In genomic region chr2:128381001-128381938, GRCh38 we compare ENCODE assay signal across 12 cellular contexts.
DNase-seq lines count a peak whose midpoint lies in the region; ATAC-seq, FAIRE-seq and TF ChIP-seq lines count a peak whose summit lies in the region.
"Had no signal": no experiment of that assay in that cellular context is flagged by ENCODE, and none has a peak within 500 bp of the region (broad histone marks: within the 10 kb centered on the region; RNA-seq: fewer than 3 reads in every experiment).

No MANE protein-coding gene starts in this region.

- H3K18ac ChIP-seq in mesendoderm (ENCODE audit: low read length) = no peak overlapping the region

- H3K9me2 ChIP-seq in hepatocyte (replicated peaks; ENCODE audit: insufficient read depth) (no peaks in the 10 kb centered on the region), Karpas-422 (replicated peaks; ENCODE audit: insufficient read depth, low read length) (no peaks in the 10 kb centered on the region)

- H3K4me2 ChIP-seq in mesendoderm (ENCODE audit: low read length) = no peak overlapping the region
- no peak overlapping the region for H3K4me2 ChIP-seq in hepatocyte
- H3K4me2 ChIP-seq in Karpas-422 (ENCODE audit: low read depth, low read length, poor library complexity, severe bottlenecking) = no peak overlapping the region

- H2AK5ac ChIP-seq in mesendoderm (ENCODE audit: low read length) = peak overlapping the region; percentile 22

- H3K27me3 ChIP-seq in RWPE2 (ENCODE audit: insufficient read depth, poor library complexity, severe bottlenecking) (no peaks in the 10 kb centered on the region), mesendoderm (ENCODE audit: insufficient read depth, low read length, poor library complexity) (no peaks in the 10 kb centered on the region), hepatocyte (no peaks in the 10 kb centered on the region), Karpas-422 (ENCODE audit: low read length) (no peaks in the 10 kb centered on the region)

- no peaks in the 10 kb centered on the region for H3K79me1 ChIP-seq in mesendoderm (ENCODE audit: low read length)

- H2AFZ ChIP-seq in hepatocyte (no peak overlapping the region), Karpas-422 (ENCODE audit: low read length) (no peak overlapping the region)

- H2BK15ac ChIP-seq in mesendoderm (replicated peaks; ENCODE audit: low read depth) = no peak overlapping the region

- no peak for FAIRE-seq in D721Med (lab: Jason Lieb, UNC)

- DNase-seq in COR-L47 (lab: John Stamatoyannopoulos, UW) (peak; percentile 93), NCI-H1092 treated with DMSO at 0.1 percent for 48 hours (lab: John Stamatoyannopoulos, UW) (peak; percentile 58), RWPE2 (ENCODE audit: low spot score) (peak; percentile 29), mesendoderm (no peak), D721Med (ENCODE audit: insufficient read length, low spot score) (no peak), hepatocyte (ENCODE audit: low spot score) (no peak), Karpas-422 (no peak), caudate nucleus (lab: John Stamatoyannopoulos, UW) (no peak)
- DNase-seq: activated CD8-positive, alpha-beta T cell treated with anti-CD3 and anti-CD28 coated beads for 36 hours; amniotic stem cell; C1 segment of cervical spinal cord; NCI-H1105 treated with DMSO at 0.1 percent for 48 hours had no signal

- no peak overlapping the region for H2BK5ac ChIP-seq in mesendoderm (ENCODE audit: low read length)

- H3K56ac ChIP-seq in mesendoderm (ENCODE audit: low read length) = peak overlapping the region; percentile 10

- no peak overlapping the region for H2BK120ac ChIP-seq in mesendoderm (ENCODE audit: low read depth, low read length)

- H3K4ac ChIP-seq in mesendoderm (ENCODE audit: low read depth, low read length) = no peak overlapping the region

- 0 out of 3 replicates have a peak, but pooled peaks have one; percentile 8 for ATAC-seq in RWPE2 (ENCODE audit: low read depth)
- ATAC-seq: activated CD8-positive, alpha-beta T cell treated with anti-CD3 and anti-CD28 coated beads for 36 hours had no signal

- H3K27ac ChIP-seq in RWPE2 (ENCODE audit: poor library complexity, severe bottlenecking) (no peak overlapping the region), mesendoderm (ENCODE audit: low read depth, low read length) (no peak overlapping the region), hepatocyte (no peak overlapping the region), Karpas-422 (ENCODE audit: low read length) (no peak overlapping the region), caudate nucleus (ENCODE audit: low read depth, low read length) (no peak overlapping the region)

- no CpG with 5 or more reads among the region's 18 CpGs for whole genome bisulfite sequencing in mesendoderm (ENCODE audit: extremely low coverage, insufficient coverage, low lambda C conversion rate)
- WGBS in hepatocyte (ENCODE audit: low lambda C conversion rate, missing lambda C conversion rate) = 65% methylated on average over 18 of the region's 18 CpGs

- H3K9me3 ChIP-seq in RWPE2 (ENCODE audit: severe bottlenecking) (no peaks in the 10 kb centered on the region), hepatocyte (ENCODE audit: low read depth) (no peaks in the 10 kb centered on the region), Karpas-422 (ENCODE audit: low read length) (no peaks in the 10 kb centered on the region)

- no peaks in the 10 kb centered on the region for H4K20me1 ChIP-seq in hepatocyte (ENCODE audit: insufficient read depth, poor library complexity, severe bottlenecking)
- H4K20me1 ChIP-seq in Karpas-422 (ENCODE audit: insufficient read depth, low read depth, low read length) = no peaks in the 10 kb centered on the region

- H3K23ac ChIP-seq in mesendoderm (ENCODE audit: low read length) = no peak overlapping the region

- TF ChIP-seq CTCF in RWPE2 (IDR thresholded peaks at IDR 0.05; ENCODE audit: poor library complexity, severe bottlenecking) (no peak), D721Med (IDR thresholded peaks at IDR 0.05; ENCODE audit: insufficient read depth, missing control alignments) (no peak), hepatocyte (IDR thresholded peaks at IDR 0.05; ENCODE audit: poor library complexity) (no peak)

- H3K79me2 ChIP-seq in mesendoderm (ENCODE audit: control insufficient read depth, insufficient read depth, low read length) = no peaks in the 10 kb centered on the region
- H3K79me2 ChIP-seq in hepatocyte = no peaks in the 10 kb centered on the region
- H3K79me2 ChIP-seq in Karpas-422 (ENCODE audit: low read length) = no peaks in the 10 kb centered on the region

- H3K4me1 ChIP-seq in RWPE2 (ENCODE audit: insufficient read depth, poor library complexity, severe bottlenecking) (no peaks in the 10 kb centered on the region), mesendoderm (ENCODE audit: control insufficient read depth, low read depth, low read length) (peaks cover 9% of the 10 kb centered on the region), hepatocyte (ENCODE audit: insufficient read depth) (peaks cover 40% of the 10 kb centered on the region), Karpas-422 (ENCODE audit: low read length) (no peaks in the 10 kb centered on the region)

- no peaks in the 10 kb centered on the region for H3K36me3 ChIP-seq in RWPE2 (ENCODE audit: low read depth)
- H3K36me3 ChIP-seq in mesendoderm (ENCODE audit: control insufficient read depth, insufficient read depth, low read length) = no peaks in the 10 kb centered on the region
- no peaks in the 10 kb centered on the region for H3K36me3 ChIP-seq in hepatocyte (replicated peaks; ENCODE audit: insufficient read depth, low read depth)
- no peaks in the 10 kb centered on the region for H3K36me3 ChIP-seq in Karpas-422 (ENCODE audit: insufficient read depth, low read length)

- H3K9ac ChIP-seq in mesendoderm (ENCODE audit: low read length) = no peak overlapping the region
- no peak overlapping the region for H3K9ac ChIP-seq in Karpas-422 (ENCODE audit: low read length)

- no peak overlapping the region for H4K5ac ChIP-seq in mesendoderm (ENCODE audit: low read length)

- H4K8ac ChIP-seq in mesendoderm (ENCODE audit: low read depth, low read length) = no peak overlapping the region

- H3K4me3 ChIP-seq in RWPE2 (ENCODE audit: severe bottlenecking) = no peak overlapping the region
- H3K4me3 ChIP-seq in mesendoderm (ENCODE audit: low read length) = no peak overlapping the region
- H3K4me3 ChIP-seq in hepatocyte = no peak overlapping the region
- no peak overlapping the region for H3K4me3 ChIP-seq in Karpas-422 (ENCODE audit: low read length)

Comparison
In these comparisons a context has a peak if more than half of its experiments do, and no peak if none do; other contexts are left out.
1. DNase-seq: peak in COR-L47 (single experiment), NCI-H1092 treated with DMSO at 0.1 percent for 48 hours (single experiment) and RWPE2 (single experiment); none in mesendoderm (single experiment), D721Med (single experiment), hepatocyte (single experiment), Karpas-422 (single experiment) and caudate nucleus (0 of 61).